Comparison of ENCODE assay signal across 15 cellular contexts in the genomic region with DNA sequence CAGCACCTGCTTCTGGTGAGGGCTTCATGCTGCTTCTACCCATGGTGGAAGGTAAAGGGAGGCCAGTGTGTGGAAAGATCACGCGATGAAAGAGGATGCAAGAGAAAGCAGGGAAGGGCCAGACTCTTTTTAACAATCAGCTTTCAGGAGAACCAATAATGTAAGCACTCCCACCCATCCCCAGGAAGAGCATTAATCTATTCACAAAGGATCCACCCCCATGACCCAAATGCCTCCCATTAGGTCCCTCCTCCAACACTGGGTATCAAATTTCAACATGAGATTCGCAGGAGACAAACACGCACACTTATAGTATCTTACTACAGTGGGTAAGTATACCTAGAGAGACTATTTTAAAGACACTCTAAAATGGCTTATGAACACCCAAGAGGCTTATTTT.
DNase-seq lines count a peak whose midpoint lies in the region; TF ChIP-seq lines count a peak whose summit lies in the region.
"Had no signal": no experiment of that assay in that cellular context is flagged by ENCODE, and none has a peak within 500 bp of the region (broad histone marks: within the 10 kb centered on the region; RNA-seq: fewer than 3 reads in every experiment).

No MANE protein-coding gene starts in this region.

- no peaks in the 10 kb centered on the region for H3K36me3 ChIP-seq in HEK293 (ENCODE audit: control insufficient read depth in 2 of 2, insufficient read depth in 1 of 2, low read length in 2 of 2)

- no peaks in the 10 kb centered on the region for H3K4me1 ChIP-seq in HEK293 (ENCODE audit: control insufficient read depth, insufficient read depth, low read length)

- TF ChIP-seq CTCF in HEK293 (tag by site-specific recombination; IDR thresholded peaks at IDR 0.05) (no peak), progenitor cell of endocrine pancreas (IDR thresholded peaks at IDR 0.05; ENCODE audit: unreplicated experiment) (no peak), CD14-positive monocyte (IDR thresholded peaks at IDR 0.05) (no peak)

- H3K4me1 Mint-ChIP-seq in progenitor cell of endocrine pancreas (ENCODE audit: low read depth) (peaks cover 6% of the 10 kb centered on the region), CD14-positive monocyte (no peaks in the 10 kb centered on the region)

- no peak overlapping the region for H3K27ac ChIP-seq in HEK293 (ENCODE audit: extremely low read depth, low read depth, low read length)

- no peak overlapping the region for H3K4me3 ChIP-seq in HEK293 (ENCODE audit: low read depth, low read length)

- H3K36me3 Mint-ChIP-seq in progenitor cell of endocrine pancreas (ENCODE audit: insufficient read depth) (peaks cover 1% of the 10 kb centered on the region), CD14-positive monocyte (no peaks in the 10 kb centered on the region)
- H3K36me3 Mint-ChIP-seq: CD8-positive, alpha-beta T cell had no signal

- H3K9me3 ChIP-seq in HEK293 (ENCODE audit: control insufficient read depth, insufficient read depth, low read depth, low read length): no peaks in the 10 kb centered on the region

- H3K27ac Mint-ChIP-seq in progenitor cell of endocrine pancreas (no peak overlapping the region), CD14-positive monocyte (no peak overlapping the region)
- H3K27ac Mint-ChIP-seq: B cell; CD8-positive, alpha-beta T cell; T-helper 17 cell had no signal

- H3K4me3 Mint-ChIP-seq in progenitor cell of endocrine pancreas (ENCODE audit: low read depth): no peak overlapping the region
- no peak overlapping the region for H3K4me3 Mint-ChIP-seq in CD14-positive monocyte
- H3K4me3 Mint-ChIP-seq: B cell; CD8-positive, alpha-beta T cell; T-helper 17 cell had no signal

- H3K9me3 Mint-ChIP-seq in progenitor cell of endocrine pancreas (ENCODE audit: low read depth): peaks cover 12% of the 10 kb centered on the region
- H3K9me3 Mint-ChIP-seq in CD14-positive monocyte: peaks cover 0 to 11% (median 2%) of the 10 kb centered on the region in 7 donors

- CTCF ChIA-PET in HEK293 (lab: Yijun Ruan, JAX): interaction anchor here (0.6 kb wide), 2 partner anchors 51 to 172 kb away, joined by 3 read pairs; no protein-coding TSS in a partner anchor

- peak; percentile 73 for DNase-seq in NCI-H187 treated with DMSO at 0.1 percent for 48 hours (lab: John Stamatoyannopoulos, UW)
- DNase-seq in NCI-H748 treated with DMSO at 0.1 percent for 48 hours (lab: John Stamatoyannopoulos, UW): peak; percentile 14
- peak; percentile 70 for DNase-seq in left kidney (ENCODE audit: low read depth, low spot score)
- DNase-seq in progenitor cell of endocrine pancreas (ENCODE audit: low spot score, unreplicated experiment): no peak
- DNase-seq in inferior parietal cortex (ENCODE audit: extremely low spot score): no peak
- DNase-seq in CD14-positive monocyte (ENCODE audit: low spot score): no peak
- DNase-seq: CD8-positive, alpha-beta T cell; GF-D8; Karpas-422; NCI-H2227 treated with DMSO at 0.1 percent for 48 hours; NCI-H526 treated with DMSO at 0.1 percent for 48 hours; SHP77; T-helper 17 cell had no signal

- intact Hi-C loops in CD14-positive monocyte (cut with micrococcal nuclease): no loop called here

- peaks cover 18% of the 10 kb centered on the region for H3K27me3 Mint-ChIP-seq in progenitor cell of endocrine pancreas
- peaks cover 0 to 7% (median 2%) of the 10 kb centered on the region in 3 donors for H3K27me3 Mint-ChIP-seq in CD14-positive monocyte (ENCODE audit: low read depth in 3 of 3)
- H3K27me3 Mint-ChIP-seq: B cell had no signal

- POLR2A ChIA-PET in HEK293 (lab: Yijun Ruan, JAX): interaction anchor here (0.5 kb wide), 1 partner anchor 1775 kb away, joined by 3 read pairs; no protein-coding TSS in a partner anchor

TF ChIP-seq in HEK293, 187 proteins besides CTCF, POLR2A, EP300 and RAD21:
- TF ChIP-seq EGR2 (tag by site-specific recombination; IDR thresholded peaks at IDR 0.05; ENCODE audit: low read depth): peak; percentile 26; the same call in 1 of the 2 replicates
- TF ChIP-seq SCRT2 (tag by site-specific recombination; IDR thresholded peaks at IDR 0.05): no peak
- no peak for TF ChIP-seq ZNF776 (tag by site-specific recombination; IDR thresholded peaks at IDR 0.05; ENCODE audit: borderline replicate concordance)
- no peak for TF ChIP-seq KLF1 (tag by site-specific recombination; IDR thresholded peaks at IDR 0.05)
- no peak for TF ChIP-seq ZNF792 (tag by site-specific recombination; IDR thresholded peaks at IDR 0.05)
- TF ChIP-seq ZNF223 (tag by site-specific recombination; IDR thresholded peaks at IDR 0.05): no peak

Comparison
In these comparisons a context has a peak if more than half of its experiments do, and no peak if none do; other contexts are left out.
1. DNase-seq: peak in NCI-H187 treated with DMSO at 0.1 percent for 48 hours (single experiment), NCI-H748 treated with DMSO at 0.1 percent for 48 hours (single experiment) and left kidney (single experiment); none in progenitor cell of endocrine pancreas (single experiment), inferior parietal cortex (single experiment) and CD14-positive monocyte (single experiment).